In the genomic region with DNA sequence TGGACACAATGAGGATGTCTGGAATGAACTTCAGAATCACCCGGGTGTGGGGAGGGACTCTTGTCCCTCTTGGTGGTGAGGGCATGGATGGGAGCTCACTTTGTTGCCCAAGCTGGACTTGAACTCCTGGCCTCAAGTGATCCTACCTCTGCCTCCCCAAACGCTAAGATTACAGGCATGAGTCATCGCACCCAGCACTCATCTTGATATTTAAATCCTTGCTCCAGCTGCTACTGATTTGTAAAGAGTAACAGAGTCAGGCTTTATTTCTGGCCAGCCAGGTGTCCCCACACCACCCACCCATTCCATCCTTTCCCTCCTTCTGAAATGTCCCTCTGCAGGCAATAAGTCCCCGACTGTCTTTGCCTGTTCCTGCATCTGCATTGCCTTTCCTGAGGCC, we compare ENCODE assay signal across 23 cellular contexts. TPM values are rescaled to one million over a fixed set of nuclear protein-coding genes. Genes with fewer than 3 reads are reported as not detected.
DNase-seq lines count a peak whose midpoint lies in the region; ATAC-seq and TF ChIP-seq lines count a peak whose summit lies in the region.
"Had no signal": no experiment of that assay in that cellular context is flagged by ENCODE, and none has a peak within 500 bp of the region (broad histone marks: within the 10 kb centered on the region; RNA-seq: fewer than 3 reads in every experiment).

No MANE protein-coding gene starts in this region.

- DNase-seq in CD8-positive, alpha-beta T cell = no peak
- DNase-seq in RWPE1 (ENCODE audit: low spot score) = no peak
- DNase-seq in endothelial cell (ENCODE audit: low spot score) = no peak
- no peak for DNase-seq in psoas muscle
- DNase-seq in nucleus accumbens (lab: John Stamatoyannopoulos, UW) = no peak
- DNase-seq in NCI-H2227 (lab: John Stamatoyannopoulos, UW; ENCODE audit: unreplicated experiment) = no peak
- no peak for DNase-seq in NCI-H1436 treated with DMSO at 0.1 percent for 48 hours (lab: John Stamatoyannopoulos, UW)
- DNase-seq: CD4-positive, CD25-positive, alpha-beta regulatory T cell; COR-L47; DMS79; KG1; NCI-H1092 treated with DMSO at 0.1 percent for 48 hours; NCI-H146; NCI-H2029; NCI-H526; PC-9; RPMI8226; SHP77 treated with DMSO at 0.1 percent for 48 hours had no signal

- CTCF ChIA-PET in CD8-positive, alpha-beta T cell (lab: Charles Lee) = interaction anchor here (1.5 kb wide), 1 partner anchor 132 kb away, joined by 6 read pairs; no protein-coding TSS in a partner anchor
- CTCF ChIA-PET in RWPE1 (lab: Yijun Ruan, JAX) = no interaction called here

- H3K27me3 Mint-ChIP-seq in CD8-positive, alpha-beta T cell (ENCODE audit: low read depth) = no peaks in the 10 kb centered on the region
- peaks cover 5% of the 10 kb centered on the region for H3K27me3 Mint-ChIP-seq in endothelial cell (ENCODE audit: unreplicated experiment)
- H3K27me3 Mint-ChIP-seq: CD4-positive, CD25-positive, alpha-beta regulatory T cell had no signal

- H3K4me3 Mint-ChIP-seq in CD8-positive, alpha-beta T cell = no peak overlapping the region
- no peak overlapping the region for H3K4me3 Mint-ChIP-seq in endothelial cell (ENCODE audit: unreplicated experiment)

- peaks cover 18% of the 10 kb centered on the region for H3K4me1 ChIP-seq in CD8-positive, alpha-beta T cell (ENCODE audit: insufficient read depth, low read length)
- peaks cover 13% of the 10 kb centered on the region for H3K4me1 ChIP-seq in psoas muscle

- POLR2A ChIA-PET in CD8-positive, alpha-beta T cell (lab: Charles Lee) = no interaction called here
- POLR2A ChIA-PET in RWPE1 (lab: Yijun Ruan, JAX; ENCODE audit: low non-redundant PET) = no interaction called here

- ATAC-seq in CD8-positive, alpha-beta T cell = no peak
- ATAC-seq in psoas muscle (peak; percentile 18 to 61 (median 30)), GM21390 (IDR thresholded peaks at IDR 0.05; ENCODE audit: unreplicated experiment) (no peak)
- ATAC-seq: HepG2 had no signal

- H3K4me1 Mint-ChIP-seq in CD8-positive, alpha-beta T cell (ENCODE audit: low read depth) = peaks cover 24% of the 10 kb centered on the region
- H3K4me1 Mint-ChIP-seq in endothelial cell (ENCODE audit: unreplicated experiment) = peaks cover 3% of the 10 kb centered on the region

- WGBS in psoas muscle, 3 donors = 64 to 81% (median 66%) methylated on average over 4 of the region's 4 CpGs

- H3K4me3 ChIP-seq in CD8-positive, alpha-beta T cell (ENCODE audit: low read depth, low read length) = no peak overlapping the region
- no peak overlapping the region for H3K4me3 ChIP-seq in psoas muscle
- H3K4me3 ChIP-seq: PC-9, SK-N-MC had no signal

- H3K27me3 ChIP-seq in CD8-positive, alpha-beta T cell (ENCODE audit: insufficient read depth, low read length) = no peaks in the 10 kb centered on the region
- H3K27me3 ChIP-seq in psoas muscle (ENCODE audit: insufficient read depth in 3 of 3, low read length in 2 of 3) = no peaks in the 10 kb centered on the region

- peaks cover 2% of the 10 kb centered on the region for H3K9me3 Mint-ChIP-seq in CD8-positive, alpha-beta T cell
- no peaks in the 10 kb centered on the region for H3K9me3 Mint-ChIP-seq in endothelial cell (ENCODE audit: unreplicated experiment)
- H3K9me3 Mint-ChIP-seq: CD4-positive, CD25-positive, alpha-beta regulatory T cell had no signal

- H3K27ac ChIP-seq in CD8-positive, alpha-beta T cell (ENCODE audit: low read depth, low read length) = no peak overlapping the region
- 0 out of 2 replicates have a peak overlapping the region, but pooled peaks have one; percentile 8 for H3K27ac ChIP-seq in RWPE1
- H3K27ac ChIP-seq in psoas muscle = no peak overlapping the region
- H3K27ac ChIP-seq: HL-60, PC-9, SK-N-MC had no signal

- H3K36me3 ChIP-seq in CD8-positive, alpha-beta T cell (ENCODE audit: insufficient read depth, low read length) = peaks cover 46% of the 10 kb centered on the region
- H3K36me3 ChIP-seq in psoas muscle (ENCODE audit: insufficient read depth in 1 of 2, low read depth in 1 of 2) = peaks cover 19 to 60% of the 10 kb centered on the region in 2 donors

- no peak for TF ChIP-seq CTCF in CD8-positive, alpha-beta T cell (IDR thresholded peaks at IDR 0.05)
- TF ChIP-seq CTCF in RWPE1 (conservative IDR thresholded peaks at IDR 0.05; ENCODE audit: low read depth) (no peak), endothelial cell (IDR thresholded peaks at IDR 0.05; ENCODE audit: unreplicated experiment) (no peak), psoas muscle (IDR thresholded peaks at IDR 0.05) (no peak)

- peak overlapping the region; percentile 64 for H3K27ac Mint-ChIP-seq in CD8-positive, alpha-beta T cell
- peak overlapping the region; percentile 74 for H3K27ac Mint-ChIP-seq in endothelial cell (ENCODE audit: unreplicated experiment)

- peaks cover 76% of the 10 kb centered on the region for H3K36me3 Mint-ChIP-seq in CD8-positive, alpha-beta T cell
- peaks cover 24% of the 10 kb centered on the region for H3K36me3 Mint-ChIP-seq in endothelial cell (ENCODE audit: low read depth, unreplicated experiment)

- no peaks in the 10 kb centered on the region for H3K9me3 ChIP-seq in CD8-positive, alpha-beta T cell (ENCODE audit: low read length)
- H3K9me3 ChIP-seq in psoas muscle = no peaks in the 10 kb centered on the region

- intact Hi-C loops in CD8-positive, alpha-beta T cell (cut with DNase I, micrococcal nuclease) = no loop called here
- intact Hi-C loops in psoas muscle (cut with DNase I) = loop anchor here in 1 of 2 donors (10.0 kb wide), 1 partner anchor 184 kb away; no protein-coding TSS in a partner anchor

RNA-seq across cellular contexts. Expression of gene DDX54, which starts 4.9 kb away (rescaled TPM):
- total RNA-seq in CD8-positive, alpha-beta T cell = 10 to 100 TPM; 75.4 to 85.6 TPM
- total RNA-seq in endothelial cell (ENCODE audit: unreplicated experiment) (47.5 TPM), psoas muscle (10 to 100 TPM; 61.9 to 93.5 (median 81.5) TPM)
- polyA plus RNA-seq in psoas muscle = 10 to 100 TPM; 53.6 to 88.7 (median 53.7) TPM

RNA-seq across cellular contexts. Expression of gene RITA1, which starts 5.2 kb away (rescaled TPM):
- 1 to 10 TPM; 4.3 to 4.5 TPM for total RNA-seq in CD8-positive, alpha-beta T cell
- total RNA-seq in endothelial cell (ENCODE audit: unreplicated experiment) = 11.7 TPM
- 10 to 100 TPM; 13.0 to 19.4 (median 14.7) TPM for total RNA-seq in psoas muscle
- 10 to 100 TPM; 13.7 to 28.5 (median 15.5) TPM for polyA plus RNA-seq in psoas muscle

RNA-seq across cellular contexts. Expression of gene CFAP73, which starts 30.8 kb away (rescaled TPM):
- under 1 TPM; 0.54 to 0.86 TPM for total RNA-seq in CD8-positive, alpha-beta T cell
- not detected for total RNA-seq in endothelial cell (ENCODE audit: unreplicated experiment)
- not detected for total RNA-seq in psoas muscle
- under 1 TPM; 0.17 to 0.35 (median 0.30) TPM for polyA plus RNA-seq in psoas muscle
- total RNA-seq: HepG2 had no signal
- polyA plus RNA-seq: BJ; CD4-positive, CD25-positive, alpha-beta regulatory T cell; HepG2 had no signal

RNA-seq across cellular contexts. Expression of gene TPCN1, which starts 40.9 kb away (rescaled TPM):
- total RNA-seq in CD8-positive, alpha-beta T cell = 10 to 100 TPM; 32.8 to 37.0 TPM
- total RNA-seq in endothelial cell (ENCODE audit: unreplicated experiment) (8.4 TPM), psoas muscle (10 to 100 TPM; 24.9 to 36.2 (median 27.0) TPM)
- 10 to 100 TPM in 2 of 3 donors, 1 to 10 TPM in 1; 7.6 to 33.7 (median 18.2) TPM for polyA plus RNA-seq in psoas muscle

RNA-seq across cellular contexts. Expression of gene RASAL1, which starts 44.8 kb away (rescaled TPM):
- 1 to 10 TPM; 2.3 to 2.8 TPM for total RNA-seq in CD8-positive, alpha-beta T cell
- total RNA-seq in endothelial cell (ENCODE audit: unreplicated experiment) = 0.21 TPM
- total RNA-seq in psoas muscle = under 1 TPM in 1 of 4 donors, not detected in 3; 0.89 TPM
- polyA plus RNA-seq in psoas muscle = not detected
- total RNA-seq: CD4-positive, CD25-positive, alpha-beta regulatory T cell; HepG2 had no signal
- polyA plus RNA-seq: BJ, HepG2 had no signal

Comparison
In these comparisons a context has a peak if more than half of its experiments do, and no peak if none do; other contexts are left out.
1. ATAC-seq: peak in psoas muscle (4 of 4); none in CD8-positive, alpha-beta T cell (single experiment) and GM21390 (single experiment).